12 cellular contexts compared by ENCODE assay signal in genomic region chr1:152623203-152623844, GRCh38. TPM values are rescaled to one million over a fixed set of nuclear protein-coding genes. Genes with fewer than 3 reads are reported as not detected.
DNase-seq lines count a peak whose midpoint lies in the region; ATAC-seq and TF ChIP-seq lines count a peak whose summit lies in the region.
"Had no signal": no experiment of that assay in that cellular context is flagged by ENCODE, and none has a peak within 500 bp of the region (broad histone marks: within the 10 kb centered on the region; RNA-seq: fewer than 3 reads in every experiment).

No MANE protein-coding gene starts in this region.

- peaks cover 0 to 4% (median 0%) of the 10 kb centered on the region in 7 donors for H3K4me1 Mint-ChIP-seq in naive thymus-derived CD4-positive, alpha-beta T cell
- H3K4me1 Mint-ChIP-seq: activated B cell treated with CpG ODN at 0.5 μM for 24 hours, naive B cell had no signal

- no peak overlapping the region for H3K4me3 Mint-ChIP-seq in naive thymus-derived CD4-positive, alpha-beta T cell
- H3K4me3 Mint-ChIP-seq: activated B cell treated with CpG ODN at 0.5 μM for 24 hours had no signal

- POLR2A ChIA-PET in RWPE1 (lab: Yijun Ruan, JAX; ENCODE audit: low non-redundant PET), result no interaction called here
- POLR2A ChIA-PET in naive thymus-derived CD4-positive, alpha-beta T cell (lab: Charles Lee), result no interaction called here

- CTCF ChIA-PET in RWPE1 (lab: Yijun Ruan, JAX), result interaction anchor here (0.5 kb wide), 1 partner anchor 801 kb away, joined by 3 read pairs; no protein-coding TSS in a partner anchor
- CTCF ChIA-PET in naive thymus-derived CD4-positive, alpha-beta T cell (lab: Charles Lee), result no interaction called here

- 42% methylated on average over 25 of the region's 29 CpGs for WGBS in suprapubic skin

- H3K27me3 Mint-ChIP-seq in naive thymus-derived CD4-positive, alpha-beta T cell, result peaks cover 9 to 58% (median 34%) of the 10 kb centered on the region in 5 donors

- no peak for TF ChIP-seq POLR2A in suprapubic skin (IDR thresholded peaks at IDR 0.05)

- no peak overlapping the region for H3K4me3 ChIP-seq in BE2C (ENCODE audit: low read depth, low read length)
- H3K4me3 ChIP-seq in naive thymus-derived CD4-positive, alpha-beta T cell (ENCODE audit: low read length), result no peak overlapping the region
- H3K4me3 ChIP-seq in suprapubic skin, result no peak overlapping the region
- H3K4me3 ChIP-seq: heart right ventricle had no signal

- ATAC-seq in left lobe of liver, result peak; percentile 82
- ATAC-seq in naive thymus-derived CD4-positive, alpha-beta T cell, result no peak

- DNase-seq in BE2C (peak; percentile 25), RWPE1 (ENCODE audit: low spot score) (no peak), left lobe of liver (ENCODE audit: low spot score) (peak; percentile 51), NCI-H187 treated with DMSO at 0.1 percent for 48 hours (lab: John Stamatoyannopoulos, UW) (no peak), NCI-H524 (lab: John Stamatoyannopoulos, UW) (no peak), suprapubic skin (ENCODE audit: low spot score in 2 of 2) (no peak)
- DNase-seq in naive thymus-derived CD4-positive, alpha-beta T cell, result no peak
- DNase-seq: activated B cell treated with CpG ODN at 0.5 μM for 24 hours, heart right ventricle, naive B cell, NCI-H226 had no signal

- H3K9me3 Mint-ChIP-seq in naive thymus-derived CD4-positive, alpha-beta T cell, result peaks cover 3 to 12% (median 6%) of the 10 kb centered on the region in 11 donors

- peak overlapping the region; percentile 23 for H3K27ac ChIP-seq in RWPE1
- no peak overlapping the region for H3K27ac ChIP-seq in naive thymus-derived CD4-positive, alpha-beta T cell (ENCODE audit: low read depth, low read length)
- H3K27ac ChIP-seq in suprapubic skin, result no peak overlapping the region
- H3K27ac ChIP-seq: heart right ventricle had no signal

- H3K27ac Mint-ChIP-seq in naive thymus-derived CD4-positive, alpha-beta T cell, result no peak overlapping the region
- H3K27ac Mint-ChIP-seq: activated B cell treated with CpG ODN at 0.5 μM for 24 hours, naive B cell had no signal

- TF ChIP-seq CTCF in BE2C (IDR thresholded peaks at IDR 0.05; ENCODE audit: low read depth, low read length) (peak; percentile 20; the same call in 1 of the 2 replicates), GM12874 (IDR thresholded peaks at IDR 0.05; ENCODE audit: insufficient read depth, low read depth, low read length) (peak; percentile 49), RWPE1 (conservative IDR thresholded peaks at IDR 0.05; ENCODE audit: low read depth) (no peak), suprapubic skin (IDR thresholded peaks at IDR 0.05) (no peak)

- no peaks in the 10 kb centered on the region for H3K27me3 ChIP-seq in BE2C
- no peaks in the 10 kb centered on the region for H3K27me3 ChIP-seq in naive thymus-derived CD4-positive, alpha-beta T cell (ENCODE audit: control insufficient read depth in 2 of 2, insufficient read depth in 2 of 2, low read length in 2 of 2)
- H3K27me3 ChIP-seq in suprapubic skin, result peaks cover 7% of the 10 kb centered on the region

- peaks cover 0 to 4% (median 0%) of the 10 kb centered on the region in 5 donors for H3K36me3 Mint-ChIP-seq in naive thymus-derived CD4-positive, alpha-beta T cell

- intact Hi-C loops in naive thymus-derived CD4-positive, alpha-beta T cell (cut with micrococcal nuclease), result no loop called here

- no peak for TF ChIP-seq EP300 in suprapubic skin (IDR thresholded peaks at IDR 0.05)

- H3K4me1 ChIP-seq in BE2C (no peaks in the 10 kb centered on the region), suprapubic skin (peaks cover 3% of the 10 kb centered on the region)
- no peaks in the 10 kb centered on the region for H3K4me1 ChIP-seq in naive thymus-derived CD4-positive, alpha-beta T cell (ENCODE audit: control insufficient read depth in 2 of 2, insufficient read depth in 2 of 2, low read length in 2 of 2)
- H3K4me1 ChIP-seq: heart right ventricle had no signal

- H3K9me3 ChIP-seq in BE2C, result no peaks in the 10 kb centered on the region
- peaks cover 0 to 10% (median 0%) of the 10 kb centered on the region in 3 experiments for H3K9me3 ChIP-seq in naive thymus-derived CD4-positive, alpha-beta T cell (ENCODE audit: control insufficient read depth in 2 of 3, low read length in 3 of 3)
- H3K9me3 ChIP-seq in suprapubic skin, result peaks cover 3% of the 10 kb centered on the region

- H3K36me3 ChIP-seq in BE2C, result no peaks in the 10 kb centered on the region
- no peaks in the 10 kb centered on the region for H3K36me3 ChIP-seq in naive thymus-derived CD4-positive, alpha-beta T cell (ENCODE audit: control insufficient read depth in 2 of 3, insufficient read depth in 3 of 3, low read length in 3 of 3)
- H3K36me3 ChIP-seq in suprapubic skin, result no peaks in the 10 kb centered on the region
- H3K36me3 ChIP-seq: heart right ventricle had no signal

RNA-seq across cellular contexts. Expression of gene LCE3A, which starts 0.4 kb away (rescaled TPM):
- not detected for polyA plus RNA-seq in BE2C (2012; ENCODE audit: insufficient read depth, insufficient read length, low read depth)
- not detected for total RNA-seq in left lobe of liver
- not detected for total RNA-seq in naive thymus-derived CD4-positive, alpha-beta T cell
- not detected for polyA plus RNA-seq in naive thymus-derived CD4-positive, alpha-beta T cell
- total RNA-seq in suprapubic skin, result not detected
- total RNA-seq: activated B cell treated with CpG ODN at 0.5 μM for 24 hours, heart right ventricle had no signal
- polyA plus RNA-seq: heart right ventricle had no signal

RNA-seq across cellular contexts. Expression of gene LCE3B, which starts 9.7 kb away (rescaled TPM):
- polyA plus RNA-seq in BE2C (2012; ENCODE audit: insufficient read depth, insufficient read length, low read depth), result not detected
- total RNA-seq in left lobe of liver, result not detected
- not detected for total RNA-seq in naive thymus-derived CD4-positive, alpha-beta T cell
- not detected for polyA plus RNA-seq in naive thymus-derived CD4-positive, alpha-beta T cell
- not detected for total RNA-seq in suprapubic skin
- total RNA-seq: activated B cell treated with CpG ODN at 0.5 μM for 24 hours, heart right ventricle had no signal
- polyA plus RNA-seq: heart right ventricle had no signal

RNA-seq across cellular contexts. Expression of gene LCE3C, which starts 23.3 kb away (rescaled TPM):
- polyA plus RNA-seq in BE2C (2012; ENCODE audit: insufficient read depth, insufficient read length, low read depth), result not detected
- not detected for total RNA-seq in left lobe of liver
- total RNA-seq in naive thymus-derived CD4-positive, alpha-beta T cell, result not detected
- not detected for polyA plus RNA-seq in naive thymus-derived CD4-positive, alpha-beta T cell
- total RNA-seq in suprapubic skin, result not detected
- total RNA-seq: activated B cell treated with CpG ODN at 0.5 μM for 24 hours, heart right ventricle had no signal
- polyA plus RNA-seq: heart right ventricle had no signal

RNA-seq across cellular contexts. Expression of gene LCE2D, which starts 39.9 kb away (rescaled TPM):
- not detected for polyA plus RNA-seq in BE2C (2012; ENCODE audit: insufficient read depth, insufficient read length, low read depth)
- not detected for total RNA-seq in left lobe of liver
- total RNA-seq in naive thymus-derived CD4-positive, alpha-beta T cell, result not detected
- polyA plus RNA-seq in naive thymus-derived CD4-positive, alpha-beta T cell, result not detected
- total RNA-seq in suprapubic skin, result 100 to 1,000 TPM in 3 of 4 donors, 10 to 100 TPM in 1; 11.8 to 304 (median 222) TPM
- total RNA-seq: activated B cell treated with CpG ODN at 0.5 μM for 24 hours, heart right ventricle had no signal
- polyA plus RNA-seq: heart right ventricle had no signal

RNA-seq across cellular contexts. Expression of gene LCE3D, which starts 43.0 kb away (rescaled TPM):
- not detected for polyA plus RNA-seq in BE2C (2012; ENCODE audit: insufficient read depth, insufficient read length, low read depth)
- not detected for total RNA-seq in left lobe of liver
- total RNA-seq in naive thymus-derived CD4-positive, alpha-beta T cell, result not detected
- polyA plus RNA-seq in naive thymus-derived CD4-positive, alpha-beta T cell, result not detected
- total RNA-seq in suprapubic skin, result 10 to 100 TPM in 2 of 4 donors, 1 to 10 TPM in 2; 3.7 to 27.1 (median 15.4) TPM
- total RNA-seq: activated B cell treated with CpG ODN at 0.5 μM for 24 hours, heart right ventricle had no signal
- polyA plus RNA-seq: heart right ventricle had no signal

Comparison
In these comparisons a context has a peak if more than half of its experiments do, and no peak if none do; other contexts are left out.
1. DNase-seq: peak in BE2C (single experiment) and left lobe of liver (single experiment); none in RWPE1 (single experiment), naive thymus-derived CD4-positive, alpha-beta T cell (0 of 9), NCI-H187 treated with DMSO at 0.1 percent for 48 hours (single experiment), NCI-H524 (0 of 2) and suprapubic skin (0 of 2).
2. CTCF ChIP-seq: peak in BE2C (single experiment) and GM12874 (single experiment); none in RWPE1 (single experiment) and suprapubic skin (0 of 2).